ENCODE assay signal across 18 cellular contexts in the genomic region with DNA sequence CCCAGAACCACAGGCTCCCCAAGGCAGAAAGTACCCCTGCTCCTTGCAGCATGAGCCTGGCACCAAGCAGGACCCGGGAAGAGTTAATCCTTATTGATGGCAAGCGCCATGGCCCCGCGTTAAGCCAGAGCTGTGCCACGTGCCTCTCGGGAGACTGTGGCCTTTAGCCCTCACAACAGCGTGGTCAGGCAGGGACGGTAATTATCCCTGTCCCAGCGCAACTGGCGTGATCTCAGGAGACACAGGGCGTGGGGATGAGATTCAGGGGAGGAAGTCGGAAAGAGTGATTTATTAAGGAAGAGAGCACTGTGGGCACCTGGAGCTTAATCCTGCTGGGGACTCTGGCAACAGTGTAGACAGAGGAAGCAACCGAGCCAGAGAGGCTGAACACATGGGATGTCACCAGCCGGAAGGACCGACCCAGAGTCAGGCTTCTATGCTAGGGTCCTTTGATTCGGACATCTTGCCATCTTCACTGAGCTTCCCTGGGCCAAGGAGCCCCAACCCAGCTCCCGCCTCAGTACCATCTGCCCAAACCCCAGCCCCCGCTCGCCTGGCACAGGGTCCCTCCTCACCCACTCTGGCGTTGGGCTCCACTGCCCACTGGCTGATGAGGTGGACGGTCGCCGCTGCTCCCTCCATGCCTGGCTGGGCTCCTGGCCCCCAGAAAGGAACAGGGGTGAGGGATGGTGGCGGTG. TPM values are rescaled to one million over a fixed set of nuclear protein-coding genes. Genes with fewer than 3 reads are reported as not detected.
A peak's percentile ranks its signal among the peaks of the same experiment; 100 is the strongest.
DNase-seq lines count a peak whose midpoint lies in the region; FAIRE-seq and TF ChIP-seq lines count a peak whose summit lies in the region.
"Had no signal": no experiment of that assay in that cellular context is flagged by ENCODE, and none has a peak within 500 bp of the region (broad histone marks: within the 10 kb centered on the region; RNA-seq: fewer than 3 reads in every experiment).

No MANE protein-coding gene starts in this region.

- no peak overlapping the region for H3K4me3 Mint-ChIP-seq in activated T-helper 2 cell treated with anti-CD3 and anti-CD28 coated beads, Interferon-gamma antibody, Interleukin-2, Interleukin-4, amounts not matched to agents 10 μg/mL and 5 μg/mL and 100 μg/mL, durations not matched to agents 14 hours and 24 hours and 36 hours (ENCODE audit: low read depth)
- H3K4me3 Mint-ChIP-seq: CD8-positive, alpha-beta T cell had no signal

- H3K79me1 ChIP-seq in H1 (ENCODE audit: low read depth, low read length) = no peaks in the 10 kb centered on the region; the same call in 1 of the 2 replicates
- no peaks in the 10 kb centered on the region for H3K79me1 ChIP-seq in neuronal stem cell (ENCODE audit: low read depth, low read length)

- no peak for TF ChIP-seq EP300 in H1 (IDR thresholded peaks at IDR 0.05; ENCODE audit: borderline replicate concordance in 1 of 2, low read depth in 2 of 2, low read length in 2 of 2)

- TF ChIP-seq POLR2A in Peyer's patch (IDR thresholded peaks at IDR 0.05) (peak in 1 of 2 donors; percentile 31), H1 (IDR thresholded peaks at IDR 0.05; ENCODE audit: control extremely low read depth in 1 of 2, low read depth in 2 of 2, low read length in 2 of 2) (no peak)

- H3K36me3 ChIP-seq in Peyer's patch = no peaks in the 10 kb centered on the region
- H3K36me3 ChIP-seq in H1 (ENCODE audit: control insufficient read depth in 2 of 4, insufficient read depth in 4 of 4, low read length in 3 of 4) = no peaks in the 10 kb centered on the region
- H3K36me3 ChIP-seq in neuronal stem cell (replicated peaks in 1 of 2; ENCODE audit: control insufficient read depth in 2 of 2, insufficient read depth in 2 of 2, low read length in 2 of 2) = no peaks in the 10 kb centered on the region
- H3K36me3 ChIP-seq: BLaER1 treated with 17β-estradiol and CSF1 and Interleukin-3, amounts not matched to agents 10 nM and 100 nM had no signal

- no peaks in the 10 kb centered on the region for H3K4me1 Mint-ChIP-seq in activated T-helper 2 cell treated with anti-CD3 and anti-CD28 coated beads, Interferon-gamma antibody, Interleukin-2, Interleukin-4, amounts not matched to agents 10 μg/mL and 5 μg/mL and 100 μg/mL, durations not matched to agents 14 hours and 24 hours and 36 hours (ENCODE audit: low read depth)

- WGBS in H1 (ENCODE audit: extremely low coverage in 1 of 2, insufficient coverage in 1 of 2, insufficient read length in 1 of 2, insufficient replicate concordance in 2 of 2, low coverage in 1 of 2, low lambda C conversion rate in 2 of 2, missing lambda C conversion rate in 1 of 2), 2 experiments = 81% methylated on average over 23 of the region's 24 CpGs; no CpG with 5 or more reads in 1 of the 2 experiments
- WGBS in neuronal stem cell (ENCODE audit: extremely low coverage in 2 of 2, insufficient read length in 2 of 2, insufficient replicate concordance in 1 of 2), 2 donors = no CpG with 5 or more reads among the region's 24 CpGs

- FAIRE-seq in H1 (lab: Jason Lieb, UNC) = no peak
- FAIRE-seq: GM12878 had no signal

- no peak overlapping the region for H3K56ac ChIP-seq in H1 (replicated peaks; ENCODE audit: insufficient read length, low read depth, low read length)

- peak overlapping the region in 3 of 4 donors; percentile 75 to 93 (median 92) for H3K27ac ChIP-seq in Peyer's patch
- no peak overlapping the region for H3K27ac ChIP-seq in H1 (ENCODE audit: low read depth, low read length)
- H3K27ac ChIP-seq in neuronal stem cell (replicated peaks; ENCODE audit: low read length) = no peak overlapping the region
- H3K27ac ChIP-seq: BLaER1 treated with 17β-estradiol and CSF1 and Interleukin-3, amounts not matched to agents 10 nM and 100 nM; GM23248 had no signal

- no peak overlapping the region for H2BK5ac ChIP-seq in H1 (ENCODE audit: low read depth, low read length)
- H2BK5ac ChIP-seq in neuronal stem cell (ENCODE audit: low read length) = no peak overlapping the region

- H2AFZ ChIP-seq in H1 (ENCODE audit: low read length) (no peak overlapping the region), neuronal stem cell (ENCODE audit: low read length) (no peak overlapping the region)
- H2AFZ ChIP-seq: GM23248 had no signal

- no peak for TF ChIP-seq RAD21 in H1 (IDR thresholded peaks at IDR 0.05 in 1 of 2, conservative IDR thresholded peaks at IDR 0.05 in 1 of 2; ENCODE audit: low read depth in 2 of 2, low read length in 2 of 2)

- H3K4me1 ChIP-seq in Peyer's patch (peaks cover 0 to 30% (median 0%) of the 10 kb centered on the region in 4 donors), H1 (replicated peaks in 1 of 4; ENCODE audit: control insufficient read depth in 3 of 4, insufficient read depth in 4 of 4, low read length in 3 of 4) (peaks cover 0 to 5% (median 2%) of the 10 kb centered on the region in 4 experiments; a peak in 2 of 7 replicates), neuronal stem cell (ENCODE audit: control insufficient read depth in 2 of 2, insufficient read depth in 1 of 2, low read depth in 1 of 2, low read length in 2 of 2) (no peaks in the 10 kb centered on the region)

- H2BK12ac ChIP-seq in H1 (ENCODE audit: low read depth, low read length) (peak overlapping the region; percentile 60; the same call in 1 of the 2 replicates), neuronal stem cell (ENCODE audit: low read length) (no peak overlapping the region)

- POLR2A ChIA-PET in H1 (lab: Charles Lee; ENCODE audit: partially characterized antibody) = interaction anchor here (0.7 to 1.4 kb wide), 3 partner anchors 23 to 135 kb away, joined by 3 to 4 read pairs (median 3); a partner anchor contains a TSS

- H3K27me3 Mint-ChIP-seq in activated T-helper 2 cell treated with anti-CD3 and anti-CD28 coated beads, Interferon-gamma antibody, Interleukin-2, Interleukin-4, amounts not matched to agents 10 μg/mL and 5 μg/mL and 100 μg/mL, durations not matched to agents 14 hours and 24 hours and 36 hours (ENCODE audit: low read depth) = no peaks in the 10 kb centered on the region

- H3K36me3 Mint-ChIP-seq in activated T-helper 2 cell treated with anti-CD3 and anti-CD28 coated beads, Interferon-gamma antibody, Interleukin-2, Interleukin-4, amounts not matched to agents 10 μg/mL and 5 μg/mL and 100 μg/mL, durations not matched to agents 14 hours and 24 hours and 36 hours (ENCODE audit: low read depth) = no peaks in the 10 kb centered on the region
- H3K36me3 Mint-ChIP-seq: CD8-positive, alpha-beta T cell had no signal

- no peak overlapping the region for H4K91ac ChIP-seq in H1 (replicated peaks; ENCODE audit: insufficient read length, low read length)
- no peak overlapping the region for H4K91ac ChIP-seq in neuronal stem cell (ENCODE audit: low read depth, low read length, poor library complexity)

- peak in 2 of 3 donors; percentile 80 to 82 for DNase-seq in Peyer's patch
- DNase-seq in H1 (ENCODE audit: low read depth in 1 of 2, low spot score in 2 of 2) = no peak
- DNase-seq in neuronal stem cell (ENCODE audit: low spot score) = no peak
- no peak for DNase-seq in NCI-H2196 treated with DMSO at 0.1 percent for 48 hours (lab: John Stamatoyannopoulos, UW; ENCODE audit: unreplicated experiment)
- no peak for DNase-seq in activated T-helper 2 cell treated with anti-CD3 and anti-CD28 coated beads, Interferon-gamma antibody, Interleukin-2, Interleukin-4, amounts not matched to agents 10 μg/mL and 5 μg/mL and 100 μg/mL, durations not matched to agents 14 hours and 24 hours and 36 hours (ENCODE audit: low spot score)
- DNase-seq: Calu3; CD8-positive, alpha-beta T cell; GM23248; KG1; NCI-H1694 treated with DMSO at 0.1 percent for 48 hours; NCI-H2227 treated with DMSO at 0.1 percent for 48 hours; NCI-H510A treated with DMSO at 0.1 percent for 48 hours; NCI-H774; OCI-M1; SIG-M5 had no signal

- H3K9me3 Mint-ChIP-seq in activated T-helper 2 cell treated with anti-CD3 and anti-CD28 coated beads, Interferon-gamma antibody, Interleukin-2, Interleukin-4, amounts not matched to agents 10 μg/mL and 5 μg/mL and 100 μg/mL, durations not matched to agents 14 hours and 24 hours and 36 hours = no peaks in the 10 kb centered on the region
- H3K9me3 Mint-ChIP-seq: CD8-positive, alpha-beta T cell had no signal

- H3K14ac ChIP-seq in H1 (ENCODE audit: insufficient read length) = no peak overlapping the region
- H3K14ac ChIP-seq in neuronal stem cell (ENCODE audit: low read length) = no peak overlapping the region

- H4K5ac ChIP-seq in H1 (ENCODE audit: insufficient read length, low read depth, low read length) = no peak overlapping the region

- H3K79me2 ChIP-seq in H1 (ENCODE audit: control insufficient read depth in 1 of 2, insufficient read depth in 2 of 2, low read length in 2 of 2) = no peaks in the 10 kb centered on the region

- H3K4ac ChIP-seq in H1 (replicated peaks; ENCODE audit: insufficient read length, low read depth, low read length) = no peak overlapping the region
- H3K4ac ChIP-seq in neuronal stem cell (ENCODE audit: low read length) = no peak overlapping the region

- H3K23ac ChIP-seq in H1 (ENCODE audit: insufficient read length) (no peak overlapping the region), neuronal stem cell (ENCODE audit: low read depth, low read length, poor library complexity) (peak overlapping the region; percentile 69)

- no peak overlapping the region for H3K9ac ChIP-seq in H1 (replicated peaks in 1 of 4; ENCODE audit: extremely low read depth in 1 of 4, low read depth in 3 of 4, low read length in 3 of 4)
- no peak overlapping the region for H3K9ac ChIP-seq in neuronal stem cell (ENCODE audit: low read depth, low read length, poor library complexity)
- H3K9ac ChIP-seq: BLaER1 treated with 17β-estradiol and CSF1 and Interleukin-3, amounts not matched to agents 10 nM and 100 nM; GM23248 had no signal

- H2BK120ac ChIP-seq in H1 (replicated peaks; ENCODE audit: low read depth, low read length) (no peak overlapping the region), neuronal stem cell (ENCODE audit: low read depth, low read length) (no peak overlapping the region)

- intact Hi-C loops in activated T-helper 2 cell treated with anti-CD3 and anti-CD28 coated beads, Interferon-gamma antibody, Interleukin-2, Interleukin-4, amounts not matched to agents 10 μg/mL and 5 μg/mL and 100 μg/mL, durations not matched to agents 14 hours and 24 hours and 36 hours (cut with micrococcal nuclease) = no loop called here

- H2BK20ac ChIP-seq in H1 (ENCODE audit: low read length) = no peak overlapping the region

- H3K9me3 ChIP-seq in Peyer's patch = no peaks in the 10 kb centered on the region
- H3K9me3 ChIP-seq in H1 (ENCODE audit: insufficient read depth in 2 of 2, low read depth in 1 of 2, low read length in 1 of 2) = no peaks in the 10 kb centered on the region
- H3K9me3 ChIP-seq in neuronal stem cell (replicated peaks in 1 of 2; ENCODE audit: control insufficient read depth in 2 of 2, insufficient read depth in 1 of 2, low read depth in 1 of 2, low read length in 2 of 2) = no peaks in the 10 kb centered on the region
- H3K9me3 ChIP-seq: BLaER1 treated with 17β-estradiol and CSF1 and Interleukin-3, amounts not matched to agents 10 nM and 100 nM had no signal

- H3K4me2 ChIP-seq in H1 (ENCODE audit: insufficient read depth in 1 of 2, low read depth in 2 of 2, low read length in 2 of 2) = no peak overlapping the region; a peak in 1 of 4 replicates
- no peak overlapping the region for H3K4me2 ChIP-seq in neuronal stem cell (ENCODE audit: insufficient read depth, low read length, poor library complexity, severe bottlenecking)
- H3K4me2 ChIP-seq: BLaER1 treated with 17β-estradiol and CSF1 and Interleukin-3, amounts not matched to agents 10 nM and 100 nM had no signal

- H4K20me1 ChIP-seq in H1 (replicated peaks in 1 of 2; ENCODE audit: control insufficient read depth in 1 of 2, insufficient read depth in 2 of 2, low read length in 2 of 2) = peaks cover 0 to 2% of the 10 kb centered on the region in 2 experiments
- H4K20me1 ChIP-seq: BLaER1 treated with 17β-estradiol and CSF1 and Interleukin-3, amounts not matched to agents 10 nM and 100 nM had no signal

- H3K27me3 ChIP-seq in Peyer's patch (no peaks in the 10 kb centered on the region), H1 (replicated peaks in 1 of 4; ENCODE audit: control insufficient read depth in 3 of 4, extremely low read depth in 1 of 4, insufficient read depth in 3 of 4, low read length in 3 of 4) (0 out of 7 replicates have a peak, but pooled peaks cover 0 to 3% (median 0%) of the 10 kb centered on the region in 4 experiments), neuronal stem cell (ENCODE audit: control insufficient read depth in 3 of 3, insufficient read depth in 3 of 3, low read depth in 1 of 3, low read length in 3 of 3) (peaks cover 0 to 65% (median 0%) of the 10 kb centered on the region in 3 experiments)
- H3K27me3 ChIP-seq: BLaER1 treated with 17β-estradiol and CSF1 and Interleukin-3, amounts not matched to agents 10 nM and 100 nM had no signal

- TF ChIP-seq CTCF in Peyer's patch (IDR thresholded peaks at IDR 0.05) (no peak), H1 (IDR thresholded peaks at IDR 0.05; ENCODE audit: control extremely low read depth in 1 of 3, insufficient read depth in 1 of 3, low read depth in 1 of 3, low read length in 3 of 3) (no peak)

- no peaks in the 10 kb centered on the region for H3K23me2 ChIP-seq in H1 (ENCODE audit: low read depth, low read length)

- no peak overlapping the region for H3K27ac Mint-ChIP-seq in activated T-helper 2 cell treated with anti-CD3 and anti-CD28 coated beads, Interferon-gamma antibody, Interleukin-2, Interleukin-4, amounts not matched to agents 10 μg/mL and 5 μg/mL and 100 μg/mL, durations not matched to agents 14 hours and 24 hours and 36 hours
- H3K27ac Mint-ChIP-seq: CD8-positive, alpha-beta T cell had no signal

- H3K18ac ChIP-seq in H1 (ENCODE audit: extremely low read depth, low read length) (peak overlapping the region; percentile 78), neuronal stem cell (ENCODE audit: low read length) (peak overlapping the region; percentile 44)

- H2AK5ac ChIP-seq in H1 (ENCODE audit: low read depth, low read length) = peak overlapping the region; percentile 75; the same call in 1 of the 2 replicates
- peak overlapping the region; percentile 36 for H2AK5ac ChIP-seq in neuronal stem cell (ENCODE audit: low read depth, low read length)

- H2BK15ac ChIP-seq in H1 (ENCODE audit: low read length) (no peak overlapping the region), neuronal stem cell (ENCODE audit: low read length) (no peak overlapping the region)

- CTCF ChIA-PET in H1 (lab: Charles Lee; ENCODE audit: partially characterized antibody) = interaction anchor here (0.5 to 49.9 kb wide), 6 partner anchors 1 to 109 kb away, joined by 3 to 1072 read pairs (median 175); a partner anchor contains a TSS

- H4K8ac ChIP-seq in H1 (ENCODE audit: extremely low read depth, insufficient read depth, low read length) (no peak overlapping the region), neuronal stem cell (ENCODE audit: low read depth, low read length) (no peak overlapping the region)

- peak overlapping the region in 1 of 4 donors; percentile 25 for H3K4me3 ChIP-seq in Peyer's patch
- no peak overlapping the region for H3K4me3 ChIP-seq in H1 (ENCODE audit: extremely low read depth in 1 of 4, insufficient read depth in 2 of 4, low read depth in 3 of 4, low read length in 4 of 4)
- no peak overlapping the region for H3K4me3 ChIP-seq in neuronal stem cell (ENCODE audit: low read length in 2 of 2)
- H3K4me3 ChIP-seq: BLaER1 treated with 17β-estradiol and CSF1 and Interleukin-3, amounts not matched to agents 10 nM and 100 nM; GM12878; GM23248 had no signal

RNA-seq across cellular contexts. Expression of a gene that starts 16.9 kb away (rescaled TPM):
- 1 to 10 TPM in 3 of 4 donors, not detected in 1; 5.2 to 9.3 (median 8.5) TPM for total RNA-seq in Peyer's patch
- total RNA-seq in H1 (2021; fragmentation: NEBNext Ultra II Directional; extraction: Animal tissue kit (Norgen Biotek cat#: 25700)) = not detected in 2 replicates
- polyA plus RNA-seq in H1 (2011; rRNA removed) = 0.05 and 0.09 TPM in 2 replicates
- polyA plus RNA-seq in H1 (2011; cell fraction: cytosol; rRNA removed) = 0.04 TPM
- polyA plus RNA-seq in H1 (2011; cell fraction: nucleus; rRNA removed) = not detected
- not detected in 4 replicates for polyA plus RNA-seq in H1 (2012, experiment 1 of 2)
- not detected for polyA plus RNA-seq in H1 (2012, experiment 2 of 2)
- polyA plus RNA-seq in H1 (2013, experiment 1 of 2) = 0.02 TPM
- not detected for polyA plus RNA-seq in H1 (2013, experiment 2 of 2)
- not detected in 2 replicates for polyA minus RNA-seq in H1 (2011; rRNA and poly(A)+ RNA removed)
- polyA minus RNA-seq in H1 (2011; cell fraction: cytosol; rRNA and poly(A)+ RNA removed) = not detected
- polyA minus RNA-seq in H1 (2011; cell fraction: nucleus; rRNA and poly(A)+ RNA removed) = not detected
- not detected for polyA plus RNA-seq in neuronal stem cell (2013, experiment 1 of 2)
- polyA plus RNA-seq in neuronal stem cell (2013, experiment 2 of 2) = not detected
- total RNA-seq in activated T-helper 2 cell treated with anti-CD3 and anti-CD28 coated beads, Interferon-gamma antibody, Interleukin-2, Interleukin-4, amounts not matched to agents 10 μg/mL and 5 μg/mL and 100 μg/mL, durations not matched to agents 14 hours and 24 hours and 36 hours = not detected in 2 replicates
- total RNA-seq: Calu3; CD8-positive, alpha-beta T cell; GM12878; GM23248; RPMI7951 had no signal
- polyA plus RNA-seq: GM23248 had no signal

RNA-seq across cellular contexts. Expression of a gene that starts 20.0 kb away (rescaled TPM):
- total RNA-seq in Peyer's patch = 100 to 1,000 TPM in 3 of 4 donors, 10 to 100 TPM in 1; 80.0 to 148 (median 124) TPM
- 13.8 and 15.1 TPM in 2 replicates for total RNA-seq in H1 (2021; fragmentation: NEBNext Ultra II Directional; extraction: Animal tissue kit (Norgen Biotek cat#: 25700))
- polyA plus RNA-seq in H1 (2011; rRNA removed) = 25.9 and 36.3 TPM in 2 replicates
- polyA plus RNA-seq in H1 (2011; cell fraction: cytosol; rRNA removed) = 10.1 TPM
- 51.4 TPM for polyA plus RNA-seq in H1 (2011; cell fraction: nucleus; rRNA removed)
- polyA plus RNA-seq in H1 (2012, experiment 1 of 2) = 8.8 to 16.5 TPM (median 15.2 TPM) in 4 replicates
- polyA plus RNA-seq in H1 (2012, experiment 2 of 2) = 12.7 TPM
- 10.6 TPM for polyA plus RNA-seq in H1 (2013, experiment 1 of 2)
- 10.6 TPM for polyA plus RNA-seq in H1 (2013, experiment 2 of 2)
- 17.9 and 18.9 TPM in 2 replicates for polyA minus RNA-seq in H1 (2011; rRNA and poly(A)+ RNA removed)
- 8.1 TPM for polyA minus RNA-seq in H1 (2011; cell fraction: cytosol; rRNA and poly(A)+ RNA removed)
- 17.8 TPM for polyA minus RNA-seq in H1 (2011; cell fraction: nucleus; rRNA and poly(A)+ RNA removed)
- polyA plus RNA-seq in neuronal stem cell (2013, experiment 1 of 2) = 8.1 TPM
- polyA plus RNA-seq in neuronal stem cell (2013, experiment 2 of 2) = 7.5 TPM
- 0.07 and 0.37 TPM in 2 replicates for total RNA-seq in activated T-helper 2 cell treated with anti-CD3 and anti-CD28 coated beads, Interferon-gamma antibody, Interleukin-2, Interleukin-4, amounts not matched to agents 10 μg/mL and 5 μg/mL and 100 μg/mL, durations not matched to agents 14 hours and 24 hours and 36 hours
- total RNA-seq: GM23248 had no signal
- polyA plus RNA-seq: GM23248 had no signal

RNA-seq across cellular contexts. Expression of a gene that starts 28.5 kb away (rescaled TPM):
- total RNA-seq in Peyer's patch = 10 to 100 TPM in 1 of 4 donors, 1 to 10 TPM in 2, not detected in 1; 4.6 to 11.9 (median 8.8) TPM
- total RNA-seq in H1 (2021; fragmentation: NEBNext Ultra II Directional; extraction: Animal tissue kit (Norgen Biotek cat#: 25700)) = not detected in 2 replicates
- 0.23 and 0.27 TPM in 2 replicates for polyA plus RNA-seq in H1 (2011; rRNA removed)
- 0.23 TPM for polyA plus RNA-seq in H1 (2011; cell fraction: cytosol; rRNA removed)
- 0.37 TPM for polyA plus RNA-seq in H1 (2011; cell fraction: nucleus; rRNA removed)
- polyA plus RNA-seq in H1 (2012, experiment 1 of 2) = 0.11 to 0.18 TPM (median 0.16 TPM) in 3 of 4 replicates, not detected in the other
- polyA plus RNA-seq in H1 (2012, experiment 2 of 2) = not detected
- polyA plus RNA-seq in H1 (2013, experiment 1 of 2) = not detected
- polyA plus RNA-seq in H1 (2013, experiment 2 of 2) = 0.06 TPM
- not detected in 2 replicates for polyA minus RNA-seq in H1 (2011; rRNA and poly(A)+ RNA removed)
- not detected for polyA minus RNA-seq in H1 (2011; cell fraction: cytosol; rRNA and poly(A)+ RNA removed)
- polyA minus RNA-seq in H1 (2011; cell fraction: nucleus; rRNA and poly(A)+ RNA removed) = not detected
- not detected for polyA plus RNA-seq in neuronal stem cell (2013, experiment 1 of 2)
- not detected for polyA plus RNA-seq in neuronal stem cell (2013, experiment 2 of 2)
- not detected in 2 replicates for total RNA-seq in activated T-helper 2 cell treated with anti-CD3 and anti-CD28 coated beads, Interferon-gamma antibody, Interleukin-2, Interleukin-4, amounts not matched to agents 10 μg/mL and 5 μg/mL and 100 μg/mL, durations not matched to agents 14 hours and 24 hours and 36 hours
- total RNA-seq: Calu3; CD8-positive, alpha-beta T cell; GM12878; GM23248; RPMI7951 had no signal
- polyA plus RNA-seq: GM12878, GM23248 had no signal

RNA-seq across cellular contexts. Expression of a gene that starts 29.5 kb away (rescaled TPM):
- 1 to 10 TPM in 3 of 4 donors, not detected in 1; 1.6 to 3.7 (median 2.3) TPM for total RNA-seq in Peyer's patch
- total RNA-seq in H1 (2021; fragmentation: NEBNext Ultra II Directional; extraction: Animal tissue kit (Norgen Biotek cat#: 25700)) = 1.6 and 1.7 TPM in 2 replicates
- polyA plus RNA-seq in H1 (2011; rRNA removed) = 4.3 and 5.0 TPM in 2 replicates
- 3.5 TPM for polyA plus RNA-seq in H1 (2011; cell fraction: cytosol; rRNA removed)
- polyA plus RNA-seq in H1 (2011; cell fraction: nucleus; rRNA removed) = 3.5 TPM
- 1.3 to 2.8 TPM (median 2.0 TPM) in 4 replicates for polyA plus RNA-seq in H1 (2012, experiment 1 of 2)
- polyA plus RNA-seq in H1 (2012, experiment 2 of 2) = 1.9 TPM
- 0.61 TPM for polyA plus RNA-seq in H1 (2013, experiment 1 of 2)
- polyA plus RNA-seq in H1 (2013, experiment 2 of 2) = 0.70 TPM
- 5.1 and 8.8 TPM in 2 replicates for polyA minus RNA-seq in H1 (2011; rRNA and poly(A)+ RNA removed)
- polyA minus RNA-seq in H1 (2011; cell fraction: cytosol; rRNA and poly(A)+ RNA removed) = 3.7 TPM
- polyA minus RNA-seq in H1 (2011; cell fraction: nucleus; rRNA and poly(A)+ RNA removed) = 4.2 TPM
- 0.20 TPM for polyA plus RNA-seq in neuronal stem cell (2013, experiment 1 of 2)
- polyA plus RNA-seq in neuronal stem cell (2013, experiment 2 of 2) = 0.24 TPM
- total RNA-seq in activated T-helper 2 cell treated with anti-CD3 and anti-CD28 coated beads, Interferon-gamma antibody, Interleukin-2, Interleukin-4, amounts not matched to agents 10 μg/mL and 5 μg/mL and 100 μg/mL, durations not matched to agents 14 hours and 24 hours and 36 hours = not detected in 2 replicates
- total RNA-seq: Calu3; CD8-positive, alpha-beta T cell; GM23248; RPMI7951 had no signal
- polyA plus RNA-seq: GM23248 had no signal

RNA-seq across cellular contexts. Expression of a gene that starts 34.9 kb away (rescaled TPM):
- 10 to 100 TPM in 3 of 4 donors, 1 to 10 TPM in 1; 7.4 to 80.7 (median 53.9) TPM for total RNA-seq in Peyer's patch
- total RNA-seq in H1 (2021; fragmentation: NEBNext Ultra II Directional; extraction: Animal tissue kit (Norgen Biotek cat#: 25700)) = 38.1 and 40.5 TPM in 2 replicates
- polyA plus RNA-seq in H1 (2011; rRNA removed) = 20.4 and 26.8 TPM in 2 replicates
- 18.7 TPM for polyA plus RNA-seq in H1 (2011; cell fraction: cytosol; rRNA removed)
- 23.7 TPM for polyA plus RNA-seq in H1 (2011; cell fraction: nucleus; rRNA removed)
- polyA plus RNA-seq in H1 (2012, experiment 1 of 2) = 20.6 to 28.4 TPM (median 25.9 TPM) in 4 replicates
- polyA plus RNA-seq in H1 (2012, experiment 2 of 2) = 25.8 TPM
- 20.0 TPM for polyA plus RNA-seq in H1 (2013, experiment 1 of 2)
- 19.3 TPM for polyA plus RNA-seq in H1 (2013, experiment 2 of 2)
- polyA minus RNA-seq in H1 (2011; rRNA and poly(A)+ RNA removed) = 8.6 and 12.3 TPM in 2 replicates
- 16.4 TPM for polyA minus RNA-seq in H1 (2011; cell fraction: cytosol; rRNA and poly(A)+ RNA removed)
- 10.2 TPM for polyA minus RNA-seq in H1 (2011; cell fraction: nucleus; rRNA and poly(A)+ RNA removed)
- 12.6 TPM for polyA plus RNA-seq in neuronal stem cell (2013, experiment 1 of 2)
- polyA plus RNA-seq in neuronal stem cell (2013, experiment 2 of 2) = 12.5 TPM
- 2.3 and 2.4 TPM in 2 replicates for total RNA-seq in activated T-helper 2 cell treated with anti-CD3 and anti-CD28 coated beads, Interferon-gamma antibody, Interleukin-2, Interleukin-4, amounts not matched to agents 10 μg/mL and 5 μg/mL and 100 μg/mL, durations not matched to agents 14 hours and 24 hours and 36 hours

Comparison
In these comparisons a context has a peak if more than half of its experiments do, and no peak if none do; other contexts are left out.
1. DNase-seq: peak in Peyer's patch (2 of 3); none in H1 (0 of 2), neuronal stem cell (single experiment), NCI-H2196 treated with DMSO at 0.1 percent for 48 hours (single experiment) and activated T-helper 2 cell treated with anti-CD3 and anti-CD28 coated beads, Interferon-gamma antibody, Interleukin-2, Interleukin-4, amounts not matched to agents 10 μg/mL and 5 μg/mL and 100 μg/mL, durations not matched to agents 14 hours and 24 hours and 36 hours (single experiment).
2. H3K27ac ChIP-seq: peak in Peyer's patch (3 of 4); none in H1 (single experiment) and neuronal stem cell (single experiment).
3. RNA of a gene that starts 20.0 kb away (total RNA-seq): 80.0 to 148 TPM in Peyer's patch and 13.8 to 15.1 TPM in H1; 0.07 to 0.37 TPM in activated T-helper 2 cell treated with anti-CD3 and anti-CD28 coated beads, Interferon-gamma antibody, Interleukin-2, Interleukin-4, amounts not matched to agents 10 μg/mL and 5 μg/mL and 100 μg/mL, durations not matched to agents 14 hours and 24 hours and 36 hours; every median in the first group is over 10 times any median in the second.